In genomic region chr2:187982668-187983067, GRCh38 we compare ENCODE assay signal across 8 cellular contexts.
DNase-seq lines count a peak whose midpoint lies in the region; ATAC-seq and TF ChIP-seq lines count a peak whose summit lies in the region.

No MANE protein-coding gene starts in this region.

- no peaks in the 10 kb centered on the region for H3K36me3 ChIP-seq in esophagus squamous epithelium

- H3K27ac Mint-ChIP-seq in effector memory CD8-positive, alpha-beta T cell, result no peak overlapping the region

- H3K4me1 ChIP-seq in esophagus squamous epithelium, result no peaks in the 10 kb centered on the region

- H3K9me3 Mint-ChIP-seq in effector memory CD8-positive, alpha-beta T cell, result peaks cover 0 to 3% of the 10 kb centered on the region in 2 donors

- 39 to 40% methylated on average over 1 of the region's 1 CpG for WGBS in esophagus squamous epithelium, 2 donors

- TF ChIP-seq POLR2A in esophagus squamous epithelium (IDR thresholded peaks at IDR 0.05), result no peak

- DNase-seq in myocyte (ENCODE audit: low read depth) (peak; percentile 96), esophagus squamous epithelium (lab: John Stamatoyannopoulos, UW) (no peak), T-helper 9 cell (no peak)
- DNase-seq in activated CD4-positive, CD25-positive, alpha-beta regulatory T cell (lab: John Stamatoyannopoulos, UW), result no peak
- DNase-seq in effector memory CD8-positive, alpha-beta T cell, result no peak

- no peak overlapping the region for H3K4me3 ChIP-seq in esophagus squamous epithelium

- H3K27me3 ChIP-seq in esophagus squamous epithelium, result no peaks in the 10 kb centered on the region

- TF ChIP-seq CTCF in esophagus squamous epithelium (IDR thresholded peaks at IDR 0.05), result no peak

- H3K9me3 ChIP-seq in esophagus squamous epithelium, result no peaks in the 10 kb centered on the region

- H3K27me3 Mint-ChIP-seq in effector memory CD8-positive, alpha-beta T cell, result no peaks in the 10 kb centered on the region

- H3K36me3 Mint-ChIP-seq in effector memory CD8-positive, alpha-beta T cell (ENCODE audit: insufficient read depth), result no peaks in the 10 kb centered on the region

- no peak overlapping the region for H3K4me3 Mint-ChIP-seq in effector memory CD8-positive, alpha-beta T cell

- H3K27ac ChIP-seq in esophagus squamous epithelium, result no peak overlapping the region

- peak; percentile 88 for ATAC-seq in GM19395 (IDR thresholded peaks at IDR 0.05; ENCODE audit: unreplicated experiment)
- ATAC-seq in HG03135 (IDR thresholded peaks at IDR 0.05; ENCODE audit: unreplicated experiment), result peak; percentile 88
- ATAC-seq in SK-N-SH treated with all-trans-retinoic acid at 6 μM for 48 hours, result peak; percentile 98
- ATAC-seq in effector memory CD8-positive, alpha-beta T cell (replicated peaks), result no peak

- H3K4me1 Mint-ChIP-seq in effector memory CD8-positive, alpha-beta T cell (ENCODE audit: low read depth in 2 of 2), result no peaks in the 10 kb centered on the region

- intact Hi-C loops in esophagus squamous epithelium (cut with DNase I), result no loop called here

TF ChIP-seq in SK-N-SH treated with all-trans-retinoic acid at 6 μM for 48 hours, 23 proteins besides CTCF, POLR2A, EP300 and RAD21:
- TF ChIP-seq ZC3H10 (CRISPR knock-in tag; IDR thresholded peaks at IDR 0.05), result 0 out of 2 replicates have a peak, but pooled peaks have one; percentile 37
- TF ChIP-seq ZFP3 (CRISPR knock-in tag; IDR thresholded peaks at IDR 0.05), result no peak
- peak; percentile 36; the same call in 1 of the 2 replicates for TF ChIP-seq ISL1 (CRISPR knock-in tag; IDR thresholded peaks at IDR 0.05)
